Comparison of ENCODE assay signal across 16 cellular contexts in the genomic region with DNA sequence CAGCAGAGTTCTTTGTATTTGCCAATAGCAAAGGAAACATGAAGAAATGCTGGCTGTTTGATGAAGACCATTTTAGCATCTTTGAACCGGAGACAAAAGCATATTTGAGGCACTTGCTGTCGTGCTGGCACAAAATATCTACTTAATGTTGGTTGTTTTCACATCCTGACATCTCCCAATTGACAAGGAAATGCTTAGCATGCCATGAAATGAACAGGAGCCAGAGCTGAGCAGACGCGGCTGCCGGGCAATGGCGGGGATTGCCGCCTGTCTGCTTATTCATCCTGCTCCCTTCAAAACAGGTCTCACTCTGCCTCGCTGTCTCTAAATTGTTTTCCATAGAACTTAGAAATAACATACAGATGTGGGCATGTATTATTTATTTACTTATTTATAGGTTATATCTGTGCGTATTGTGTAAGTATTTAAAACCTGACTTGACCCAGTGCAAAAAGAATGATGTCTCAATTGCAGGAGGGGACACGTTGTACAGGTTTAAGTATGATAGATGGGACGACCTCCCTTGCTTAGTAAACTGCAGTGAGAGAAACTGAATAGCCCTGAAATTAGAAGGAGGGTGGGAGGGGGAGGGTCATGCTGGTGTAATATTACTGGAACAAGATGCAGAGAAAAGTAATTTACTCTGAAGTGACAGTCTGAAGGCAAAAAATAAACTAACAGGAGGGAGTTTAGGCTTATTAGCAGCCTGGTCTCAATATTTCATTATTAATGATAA.
DNase-seq lines count a peak whose midpoint lies in the region; ATAC-seq lines count a peak whose summit lies in the region.
"Had no signal": no experiment of that assay in that cellular context is flagged by ENCODE, and none has a peak within 500 bp of the region (broad histone marks: within the 10 kb centered on the region; RNA-seq: fewer than 3 reads in every experiment).

No MANE protein-coding gene starts in this region.

- no peak overlapping the region for H3K27ac Mint-ChIP-seq in activated CD8-positive, alpha-beta memory T cell treated with anti-CD3 and anti-CD28 coated beads, Interleukin-2, amount 10 ng/mL, durations not matched to agents 7 days and 5 days
- H3K27ac Mint-ChIP-seq: activated CD4-positive, alpha-beta T cell treated with anti-CD3 and anti-CD28 coated beads, Interleukin-2, amount 10 ng/mL, durations not matched to agents 24 days and 14 days; dendritic cell treated with granulocyte-macrophage colony-stimulating factor and Interleukin-4, amounts not matched to agents 40 ng/mL and 50 ng/mL, for 4 days; T-helper 17 cell had no signal

- no peak for ATAC-seq in activated CD8-positive, alpha-beta memory T cell treated with anti-CD3 and anti-CD28 coated beads, Interleukin-2, amount 10 ng/mL, durations not matched to agents 7 days and 5 days
- ATAC-seq in stimulated activated naive CD8-positive, alpha-beta T cell treated with anti-CD3 and anti-CD28 coated beads, Interleukin-15, Interleukin-2, amounts not matched to agents 100 U/mL and 50 U/mL, for 24 hours = no peak
- ATAC-seq: T-helper 17 cell had no signal

- H3K27me3 Mint-ChIP-seq in activated CD8-positive, alpha-beta memory T cell treated with anti-CD3 and anti-CD28 coated beads, Interleukin-2, amount 10 ng/mL, durations not matched to agents 7 days and 5 days = no peaks in the 10 kb centered on the region
- H3K27me3 Mint-ChIP-seq: dendritic cell treated with granulocyte-macrophage colony-stimulating factor and Interleukin-4, amounts not matched to agents 40 ng/mL and 50 ng/mL, for 4 days had no signal

- no peaks in the 10 kb centered on the region for H3K9me3 Mint-ChIP-seq in activated CD8-positive, alpha-beta memory T cell treated with anti-CD3 and anti-CD28 coated beads, Interleukin-2, amount 10 ng/mL, durations not matched to agents 7 days and 5 days (ENCODE audit: low read depth)
- H3K9me3 Mint-ChIP-seq: activated CD4-positive, alpha-beta T cell treated with anti-CD3 and anti-CD28 coated beads, Interleukin-2, amount 10 ng/mL, durations not matched to agents 24 days and 14 days; dendritic cell treated with granulocyte-macrophage colony-stimulating factor and Interleukin-4, amounts not matched to agents 40 ng/mL and 50 ng/mL, for 4 days had no signal

- H3K36me3 Mint-ChIP-seq in activated CD8-positive, alpha-beta memory T cell treated with anti-CD3 and anti-CD28 coated beads, Interleukin-2, amount 10 ng/mL, durations not matched to agents 7 days and 5 days = no peaks in the 10 kb centered on the region

- DNase-seq in NCI-H1092 (lab: John Stamatoyannopoulos, UW) = peak; percentile 82
- DNase-seq in NCI-H748 (lab: John Stamatoyannopoulos, UW; ENCODE audit: unreplicated experiment) = peak; percentile 87
- DNase-seq in fibroblast of gingiva (ENCODE audit: low read depth) = peak; percentile 10
- DNase-seq in renal cortical epithelial cell (ENCODE audit: low read depth) = peak; percentile 6
- no peak for DNase-seq in 8988T
- DNase-seq in activated CD8-positive, alpha-beta memory T cell treated with anti-CD3 and anti-CD28 coated beads, Interleukin-2, amount 10 ng/mL, durations not matched to agents 7 days and 5 days = no peak
- DNase-seq in stimulated activated naive CD8-positive, alpha-beta T cell treated with anti-CD3 and anti-CD28 coated beads, Interleukin-15, Interleukin-2, amounts not matched to agents 100 U/mL and 50 U/mL, for 24 hours = no peak
- no peak for DNase-seq in SKM-1 (lab: John Stamatoyannopoulos, UW; ENCODE audit: unreplicated experiment)
- DNase-seq: activated CD4-positive, alpha-beta T cell treated with anti-CD3 and anti-CD28 coated beads, Interleukin-2, amount 10 ng/mL, durations not matched to agents 24 days and 14 days; activated effector memory CD4-positive, alpha-beta T cell treated with anti-CD3 and anti-CD28 coated beads, Interleukin-2, amount 50 U/mL, for 16 hours; Caco-2; glutamatergic neuron; MG63; stimulated activated CD8-positive, alpha-beta memory T cell treated with anti-CD3 and anti-CD28 coated beads, Interleukin-4, amount 100 ng/mL, for 48 hours; T-helper 17 cell had no signal

- no peaks in the 10 kb centered on the region for H3K4me1 Mint-ChIP-seq in activated CD8-positive, alpha-beta memory T cell treated with anti-CD3 and anti-CD28 coated beads, Interleukin-2, amount 10 ng/mL, durations not matched to agents 7 days and 5 days
- H3K4me1 Mint-ChIP-seq: activated CD4-positive, alpha-beta T cell treated with anti-CD3 and anti-CD28 coated beads, Interleukin-2, amount 10 ng/mL, durations not matched to agents 24 days and 14 days; T-helper 17 cell had no signal

- no peak overlapping the region for H3K4me3 Mint-ChIP-seq in activated CD8-positive, alpha-beta memory T cell treated with anti-CD3 and anti-CD28 coated beads, Interleukin-2, amount 10 ng/mL, durations not matched to agents 7 days and 5 days
- H3K4me3 Mint-ChIP-seq: activated CD4-positive, alpha-beta T cell treated with anti-CD3 and anti-CD28 coated beads, Interleukin-2, amount 10 ng/mL, durations not matched to agents 24 days and 14 days; dendritic cell treated with granulocyte-macrophage colony-stimulating factor and Interleukin-4, amounts not matched to agents 40 ng/mL and 50 ng/mL, for 4 days; T-helper 17 cell had no signal

- CTCF ChIA-PET in activated CD8-positive, alpha-beta memory T cell treated with anti-CD3 and anti-CD28 coated beads, Interleukin-2, amount 10 ng/mL, durations not matched to agents 7 days and 5 days (lab: Charles Lee) = no interaction called here

Comparison
In these comparisons a context has a peak if more than half of its experiments do, and no peak if none do; other contexts are left out.
1. DNase-seq: peak in NCI-H1092 (single experiment), NCI-H748 (single experiment), fibroblast of gingiva (single experiment) and renal cortical epithelial cell (single experiment); none in 8988T (single experiment), activated CD8-positive, alpha-beta memory T cell treated with anti-CD3 and anti-CD28 coated beads, Interleukin-2, amount 10 ng/mL, durations not matched to agents 7 days and 5 days (single experiment), stimulated activated naive CD8-positive, alpha-beta T cell treated with anti-CD3 and anti-CD28 coated beads, Interleukin-15, Interleukin-2, amounts not matched to agents 100 U/mL and 50 U/mL, for 24 hours (single experiment) and SKM-1 (single experiment).